10 cellular contexts compared by ENCODE assay signal in the genomic region with DNA sequence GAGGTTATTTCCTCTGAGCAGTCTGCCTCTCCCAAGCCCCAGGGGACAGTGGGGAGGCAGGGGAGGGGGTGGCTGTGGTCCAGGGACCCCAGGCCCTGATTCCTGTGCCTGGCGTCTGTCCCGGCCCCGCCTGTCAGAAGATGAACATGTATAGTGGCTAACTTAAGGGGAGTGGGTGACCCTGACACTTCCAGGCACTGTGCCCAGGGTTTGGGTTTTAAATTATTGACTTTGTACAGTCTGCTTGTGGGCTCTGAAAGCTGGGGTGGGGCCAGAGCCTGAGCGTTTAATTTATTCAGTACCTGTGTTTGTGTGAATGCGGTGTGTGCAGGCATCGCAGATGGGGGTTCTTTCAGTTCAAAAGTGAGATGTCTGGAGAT. TPM values are rescaled to one million over a fixed set of nuclear protein-coding genes. Genes with fewer than 3 reads are reported as not detected.
DNase-seq lines count a peak whose midpoint lies in the region; ATAC-seq and TF ChIP-seq lines count a peak whose summit lies in the region.
"Had no signal": no experiment of that assay in that cellular context is flagged by ENCODE, and none has a peak within 500 bp of the region (broad histone marks: within the 10 kb centered on the region; RNA-seq: fewer than 3 reads in every experiment).

No MANE protein-coding gene starts in this region.

- H3K4me1 ChIP-seq in breast epithelium (peaks cover 36 to 49% of the 10 kb centered on the region in 2 donors), upper lobe of right lung (peaks cover 70% of the 10 kb centered on the region)

- ATAC-seq in Right ventricle myocardium inferior: no peak
- no peak for ATAC-seq in upper lobe of right lung

- H3K36me3 Mint-ChIP-seq in mesothelial cell of epicardium: peaks cover 3% of the 10 kb centered on the region

- TF ChIP-seq POLR2A in breast epithelium (IDR thresholded peaks at IDR 0.05): no peak

- H3K4me3 Mint-ChIP-seq in mesothelial cell of epicardium: peak overlapping the region; percentile 65

- H3K4me1 Mint-ChIP-seq in mesothelial cell of epicardium: peaks cover 18% of the 10 kb centered on the region

- H3K9me3 Mint-ChIP-seq in mesothelial cell of epicardium: no peaks in the 10 kb centered on the region

- H3K4me3 ChIP-seq in breast epithelium (peak overlapping the region; percentile 73 to 95 (median 92)), upper lobe of right lung (peak overlapping the region; percentile 93)

- peak overlapping the region; percentile 67 for H3K27ac Mint-ChIP-seq in mesothelial cell of epicardium

- H3K36me3 ChIP-seq in breast epithelium: no peaks in the 10 kb centered on the region
- peaks cover 36% of the 10 kb centered on the region for H3K36me3 ChIP-seq in upper lobe of right lung

- no peaks in the 10 kb centered on the region for H3K27me3 ChIP-seq in breast epithelium
- no peaks in the 10 kb centered on the region for H3K27me3 ChIP-seq in upper lobe of right lung

- intact Hi-C loops in cardiac septum (cut with DNase I) (loop anchor here (10.0 kb wide), 1 partner anchor 241 kb away; a partner anchor contains a TSS), Right ventricle myocardium inferior (cut with DNase I) (no loop called here), breast epithelium (cut with DNase I; ENCODE audit: low total_unique reads) (no loop called here), upper lobe of right lung (cut with DNase I) (no loop called here)

- H3K27ac ChIP-seq in breast epithelium (peak overlapping the region; percentile 96 to 99), upper lobe of right lung (peak overlapping the region; percentile 87), caudate nucleus (ENCODE audit: low read depth, low read length) (no peak overlapping the region)

- H3K9me3 ChIP-seq in breast epithelium (no peaks in the 10 kb centered on the region), upper lobe of right lung (no peaks in the 10 kb centered on the region)

- no peaks in the 10 kb centered on the region for H3K27me3 Mint-ChIP-seq in mesothelial cell of epicardium (ENCODE audit: low read depth)

- DNase-seq in cardiac septum (ENCODE audit: low spot score) (peak; percentile 22), Right ventricle myocardium inferior (ENCODE audit: missing footprints) (no peak), breast epithelium (ENCODE audit: low spot score in 2 of 2) (peak; percentile 28 to 53), mesothelial cell of epicardium (ENCODE audit: low spot score in 2 of 2, unreplicated experiment in 2 of 2) (peak in 1 of 2 experiments; percentile 25), upper lobe of right lung (no peak), nucleus accumbens (lab: John Stamatoyannopoulos, UW) (no peak), caudate nucleus (lab: John Stamatoyannopoulos, UW) (no peak), DMS79 (lab: John Stamatoyannopoulos, UW) (no peak)
- DNase-seq: OCI-M1 had no signal

- TF ChIP-seq CTCF in breast epithelium (IDR thresholded peaks at IDR 0.05) (no peak), mesothelial cell of epicardium (IDR thresholded peaks at IDR 0.05; ENCODE audit: unreplicated experiment) (no peak), upper lobe of right lung (IDR thresholded peaks at IDR 0.05) (no peak)

RNA-seq across cellular contexts. Expression of a gene that starts 3.1 kb away (rescaled TPM):
- total RNA-seq in cardiac septum (31.3 TPM), Right ventricle myocardium inferior (56.9 TPM), breast epithelium (10 to 100 TPM; 63.0 to 92.1 (median 87.1) TPM), mesothelial cell of epicardium (57.5 to 62.5 TPM (median 59.8 TPM) in 3 replicates), upper lobe of right lung (119 TPM)

RNA-seq across cellular contexts. Expression of a gene that starts 45.2 kb away (rescaled TPM):
- total RNA-seq in cardiac septum (32.9 TPM), Right ventricle myocardium inferior (30.6 TPM), breast epithelium (10 to 100 TPM; 20.6 to 59.3 (median 39.5) TPM), mesothelial cell of epicardium (41.4 to 42.2 TPM (median 41.9 TPM) in 3 replicates), upper lobe of right lung (44.2 TPM)

RNA-seq across cellular contexts. Expression of a gene that starts 45.4 kb away (rescaled TPM):
- 14.3 TPM for total RNA-seq in cardiac septum
- total RNA-seq in Right ventricle myocardium inferior: 16.4 TPM
- 10 to 100 TPM; 16.6 to 22.4 (median 19.7) TPM for total RNA-seq in breast epithelium
- total RNA-seq in mesothelial cell of epicardium: 26.4 to 30.9 TPM (median 26.8 TPM) in 3 replicates
- 28.1 TPM for total RNA-seq in upper lobe of right lung

RNA-seq across cellular contexts. Expression of a gene that starts 48.9 kb away (rescaled TPM):
- total RNA-seq in cardiac septum: not detected
- not detected for total RNA-seq in Right ventricle myocardium inferior
- total RNA-seq in breast epithelium: not detected
- total RNA-seq in mesothelial cell of epicardium: 0.29 to 0.31 TPM (median 0.31 TPM) in 3 replicates
- not detected for total RNA-seq in upper lobe of right lung
- total RNA-seq: renal cortical epithelial cell had no signal

Comparison
In these comparisons a context has a peak if more than half of its experiments do, and no peak if none do; other contexts are left out.
1. DNase-seq: peak in cardiac septum (single experiment) and breast epithelium (2 of 2); none in Right ventricle myocardium inferior (single experiment), upper lobe of right lung (single experiment), nucleus accumbens (0 of 56), caudate nucleus (0 of 61) and DMS79 (single experiment).